11 cellular contexts compared by ENCODE assay signal in genomic region chr17:82889496-82890338, GRCh38. TPM values are rescaled to one million over a fixed set of nuclear protein-coding genes. Genes with fewer than 3 reads are reported as not detected.
A peak's percentile ranks its signal among the peaks of the same experiment; 100 is the strongest.
DNase-seq lines count a peak whose midpoint lies in the region; ATAC-seq and TF ChIP-seq lines count a peak whose summit lies in the region.
"Had no signal": no experiment of that assay in that cellular context is flagged by ENCODE, and none has a peak within 500 bp of the region (broad histone marks: within the 10 kb centered on the region; RNA-seq: fewer than 3 reads in every experiment).

No MANE protein-coding gene starts in this region.

- no peak overlapping the region for H4K8ac ChIP-seq in mesenchymal stem cell (ENCODE audit: low read length)

- TF ChIP-seq CTCF in heart left ventricle (IDR thresholded peaks at IDR 0.05) (no peak), upper lobe of right lung (IDR thresholded peaks at IDR 0.05) (no peak)

- no peak overlapping the region for H2AFZ ChIP-seq in mesenchymal stem cell (ENCODE audit: low read depth, low read length)

- no peak overlapping the region for H2AK5ac ChIP-seq in mesenchymal stem cell (ENCODE audit: low read length, severe bottlenecking)

- ATAC-seq in heart left ventricle (peak in 1 of 4 donors; percentile 34), left cardiac atrium (no peak), upper lobe of right lung (peak; percentile 50), HG02840 (IDR thresholded peaks at IDR 0.05; ENCODE audit: low FRiP score, unreplicated experiment) (no peak), HG02885 (IDR thresholded peaks at IDR 0.05; ENCODE audit: poor library complexity, unreplicated experiment) (no peak)
- ATAC-seq: K562; naive thymus-derived CD4-positive, alpha-beta T cell had no signal

- no peak overlapping the region for H2BK12ac ChIP-seq in mesenchymal stem cell (ENCODE audit: low read length in 2 of 2)

- H3K9me3 ChIP-seq in heart left ventricle (no peaks in the 10 kb centered on the region), duodenal mucosa (ENCODE audit: control insufficient read depth in 1 of 2, low read length in 2 of 2) (no peaks in the 10 kb centered on the region), mesenchymal stem cell (ENCODE audit: control insufficient read depth, low read length) (no peaks in the 10 kb centered on the region), upper lobe of right lung (no peaks in the 10 kb centered on the region)

- H2BK15ac ChIP-seq in mesenchymal stem cell (ENCODE audit: low read depth, poor library complexity, severe bottlenecking), result no peak overlapping the region

- no peak for TF ChIP-seq POLR2A in heart left ventricle (IDR thresholded peaks at IDR 0.05)

- H3K14ac ChIP-seq in mesenchymal stem cell (ENCODE audit: low read length in 2 of 2), result no peak overlapping the region

- no peak overlapping the region for H3K9ac ChIP-seq in duodenal mucosa (ENCODE audit: low read depth in 1 of 2, low read length in 2 of 2)
- H3K9ac ChIP-seq in mesenchymal stem cell (ENCODE audit: low read length), result peak overlapping the region; percentile 72

- H3K4ac ChIP-seq in mesenchymal stem cell (ENCODE audit: low read depth in 1 of 2, low read length in 2 of 2), result no peak overlapping the region

- no peak overlapping the region for H3K23ac ChIP-seq in mesenchymal stem cell (ENCODE audit: low read length in 2 of 2)

- H3K36me3 ChIP-seq in heart left ventricle (peaks cover 0 to 28% (median under 1%) of the 10 kb centered on the region in 9 donors), duodenal mucosa (ENCODE audit: control insufficient read depth in 1 of 2, insufficient read depth in 2 of 2, low read length in 2 of 2) (peaks cover 3 to 5% of the 10 kb centered on the region in 2 donors), mesenchymal stem cell (ENCODE audit: control insufficient read depth in 1 of 2, insufficient read depth in 2 of 2, low read depth in 1 of 2, low read length in 2 of 2) (peaks cover 0 to 46% of the 10 kb centered on the region in 2 experiments), upper lobe of right lung (no peaks in the 10 kb centered on the region)

- DNase-seq in heart left ventricle (peak in 3 of 5 donors; percentile 25 to 31 (median 25)), left cardiac atrium (no peak), mesenchymal stem cell (no peak), upper lobe of right lung (peak; percentile 84), pons (ENCODE audit: low spot score) (no peak)
- DNase-seq: naive thymus-derived CD4-positive, alpha-beta T cell; NCI-H524 had no signal

- WGBS in heart left ventricle, 4 donors, result 76 to 89% (median 83%) methylated on average over 21 to 28 of the region's 28 CpGs
- 86% methylated on average over 28 of the region's 28 CpGs for WGBS in mesenchymal stem cell

- H3K4me1 ChIP-seq in heart left ventricle (peaks cover 5 to 72% (median 53%) of the 10 kb centered on the region in 12 donors), duodenal mucosa (ENCODE audit: control insufficient read depth in 1 of 2, insufficient read depth in 2 of 2, low read length in 2 of 2) (peaks cover 31 to 47% of the 10 kb centered on the region in 2 donors), mesenchymal stem cell (ENCODE audit: control insufficient read depth, insufficient read depth, low read depth, low read length) (peaks cover 15% of the 10 kb centered on the region), upper lobe of right lung (peaks cover 56% of the 10 kb centered on the region)

- H3K79me1 ChIP-seq in mesenchymal stem cell (replicated peaks; ENCODE audit: low read length, poor library complexity, severe bottlenecking), result peaks cover 19% of the 10 kb centered on the region

- H2BK120ac ChIP-seq in mesenchymal stem cell (ENCODE audit: low read depth, low read length), result no peak overlapping the region

- peak overlapping the region in 1 of 2 experiments; percentile 21 for H3K18ac ChIP-seq in mesenchymal stem cell (ENCODE audit: low read depth in 1 of 2, low read length in 2 of 2)

- no peak overlapping the region for H4K91ac ChIP-seq in mesenchymal stem cell (ENCODE audit: low read length)

- H3K27me3 ChIP-seq in heart left ventricle (no peaks in the 10 kb centered on the region), duodenal mucosa (ENCODE audit: control insufficient read depth in 1 of 2, insufficient read depth in 2 of 2, low read length in 2 of 2) (no peaks in the 10 kb centered on the region), mesenchymal stem cell (ENCODE audit: control insufficient read depth in 1 of 2, insufficient read depth in 1 of 2, low read length in 2 of 2) (no peaks in the 10 kb centered on the region), upper lobe of right lung (no peaks in the 10 kb centered on the region)

- H2BK5ac ChIP-seq in mesenchymal stem cell (ENCODE audit: low read depth, low read length, poor library complexity, severe bottlenecking), result no peak overlapping the region

- intact Hi-C loops in heart left ventricle (cut with DNase I), result no loop called here
- intact Hi-C loops in left cardiac atrium (cut with DNase I), result no loop called here
- intact Hi-C loops in upper lobe of right lung (cut with DNase I), result no loop called here

- H3K27ac ChIP-seq in heart left ventricle (peak overlapping the region in 9 of 12 donors; percentile 22 to 66 (median 52)), duodenal mucosa (ENCODE audit: low read depth, low read length) (peak overlapping the region; percentile 17), mesenchymal stem cell (ENCODE audit: low read length, poor library complexity, severe bottlenecking) (no peak overlapping the region), upper lobe of right lung (peak overlapping the region; percentile 86)

- H3K4me2 ChIP-seq in mesenchymal stem cell (ENCODE audit: low read length, poor library complexity, severe bottlenecking), result no peak overlapping the region

- no peak overlapping the region for H3K4me3 ChIP-seq in heart left ventricle
- H3K4me3 ChIP-seq in duodenal mucosa (ENCODE audit: low read depth in 1 of 2, low read length in 2 of 2), result no peak overlapping the region
- H3K4me3 ChIP-seq in mesenchymal stem cell (ENCODE audit: insufficient read depth in 1 of 2, low read depth in 1 of 2, low read length in 2 of 2), result peak overlapping the region in 1 of 2 experiments; percentile 48
- H3K4me3 ChIP-seq in upper lobe of right lung, result no peak overlapping the region
- H3K4me3 ChIP-seq: K562 had no signal

RNA-seq across cellular contexts. Expression of gene ZNF750, which starts 49.9 kb away (rescaled TPM):
- total RNA-seq in heart left ventricle (under 1 TPM in 2 of 9 donors, not detected in 7; 0.31 to 0.38 TPM), left cardiac atrium (not detected), upper lobe of right lung (5.6 TPM)
- under 1 TPM; 0.08 to 0.17 TPM for polyA plus RNA-seq in heart left ventricle
- not detected for polyA plus RNA-seq in mesenchymal stem cell (2013, experiment 1 of 2)
- polyA plus RNA-seq in mesenchymal stem cell (2013, experiment 2 of 2), result not detected
- total RNA-seq: K562; naive thymus-derived CD4-positive, alpha-beta T cell had no signal
- polyA plus RNA-seq: K562 had no signal

Comparison
In these comparisons a context has a peak if more than half of its experiments do, and no peak if none do; other contexts are left out.
1. DNase-seq: peak in heart left ventricle (3 of 5) and upper lobe of right lung (single experiment); none in left cardiac atrium (single experiment), mesenchymal stem cell (single experiment) and pons (single experiment).